In the genomic region with DNA sequence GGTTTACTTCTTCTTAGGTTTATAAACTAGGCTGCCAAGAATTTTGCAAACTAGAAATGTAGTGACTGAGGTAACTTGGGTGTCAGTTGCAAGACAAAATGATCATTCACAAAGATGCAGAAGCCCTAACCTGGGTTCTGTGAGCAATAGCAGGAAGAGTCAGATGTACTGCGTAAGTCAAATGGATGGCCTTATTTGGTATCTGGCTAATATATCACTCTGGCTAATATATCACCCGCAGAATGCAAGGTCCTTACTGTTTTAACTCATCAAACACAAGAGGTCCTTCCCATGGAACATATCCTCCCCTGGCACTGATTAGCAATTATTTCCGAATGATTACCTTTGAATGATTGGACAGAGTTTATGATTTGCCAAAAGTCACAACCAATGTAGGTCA, we compare ENCODE assay signal across 11 cellular contexts.
"Had no signal": no experiment of that assay in that cellular context is flagged by ENCODE, and none has a peak within 500 bp of the region (broad histone marks: within the 10 kb centered on the region; RNA-seq: fewer than 3 reads in every experiment).

No MANE protein-coding gene starts in this region.

- ATAC-seq: activated CD8-positive, alpha-beta T cell treated with anti-CD3 and anti-CD28 coated beads for 36 hours; left lobe of liver had no signal

- DNase-seq: activated CD4-positive, alpha-beta T cell treated with anti-CD3 and anti-CD28 coated beads for 1 hour; activated CD8-positive, alpha-beta T cell treated with anti-CD3 and anti-CD28 coated beads for 36 hours; activated naive CD4-positive, alpha-beta T cell; hypothalamus; nephron progenitor cell; stimulated activated CD4-positive, alpha-beta T cell treated with anti-CD3 and anti-CD28 coated beads, Interleukin-15, amount 100 ng/mL, for 24 hours; stimulated activated CD4-positive, alpha-beta T cell treated with anti-CD3 and anti-CD28 coated beads, Interleukin-4, amount 100 ng/mL, for 24 hours; T-helper 9 cell had no signal

- FAIRE-seq: colon, urothelium cell line had no signal
